8 cellular contexts compared by ENCODE assay signal in the genomic region with DNA sequence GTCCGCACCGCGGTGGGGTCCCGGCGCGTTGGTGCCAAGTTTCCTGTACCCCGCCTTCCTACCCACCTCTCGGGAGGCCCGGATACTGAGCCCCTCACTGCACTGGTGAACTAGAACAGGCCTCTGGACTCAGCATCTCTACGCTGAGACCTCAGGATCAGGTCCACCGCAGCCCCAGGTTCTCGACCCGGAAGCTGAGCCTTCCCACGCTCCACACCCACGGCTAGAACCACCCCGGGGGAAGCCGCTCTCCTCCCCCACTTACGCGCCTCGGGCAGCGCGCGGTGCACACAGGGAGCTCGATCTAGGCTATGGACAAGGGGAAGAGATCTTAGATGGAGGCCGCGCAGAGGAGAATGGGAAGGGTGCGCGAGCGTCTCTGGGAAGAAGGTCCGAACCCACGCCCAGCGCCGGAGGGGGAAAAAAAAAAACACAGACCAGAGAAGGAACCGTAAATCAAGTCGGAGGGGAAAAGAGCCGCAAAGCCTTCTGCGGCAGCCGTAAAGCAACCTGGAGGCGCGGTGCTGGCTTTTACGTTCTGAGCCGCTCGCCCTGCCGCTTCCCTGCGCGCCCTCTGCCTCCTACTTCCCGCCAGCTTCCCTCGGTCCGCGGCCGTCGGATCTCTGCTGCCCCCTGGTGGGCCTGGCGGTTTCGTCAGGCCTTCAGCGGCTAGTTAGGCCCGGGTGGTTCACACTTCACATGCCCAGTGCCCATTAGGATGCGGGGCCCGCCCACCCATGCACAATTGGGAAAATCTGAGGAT. TPM values are rescaled to one million over a fixed set of nuclear protein-coding genes. Genes with fewer than 3 reads are reported as not detected.
A peak's percentile ranks its signal among the peaks of the same experiment; 100 is the strongest.
DNase-seq lines count a peak whose midpoint lies in the region; ATAC-seq and TF ChIP-seq lines count a peak whose summit lies in the region.

Gene RAD52 (minus strand): TSS at position 358 of the 763 bp plus-strand sequence. CDS start 16,636 bp downstream, outside the sequence.

- peaks cover 11 to 44% of the 10 kb centered on the region in 2 experiments for H3K79me1 ChIP-seq in IMR-90 (ENCODE audit: low read depth in 1 of 2, low read length in 2 of 2)

- intact Hi-C loops in IMR-90 (cut with micrococcal nuclease) (loop anchor here (1.0 to 10.0 kb wide), 5 partner anchors 41 to 633 kb away; partner anchors contain the start of gene ERC1), mucosa of descending colon (cut with DNase I, micrococcal nuclease) (loop anchor here in 1 of 2 donors (10.0 kb wide), 1 partner anchor 375 kb away; no protein-coding TSS in a partner anchor)

- H4K8ac ChIP-seq in IMR-90 (ENCODE audit: low read depth in 2 of 2, low read length in 2 of 2), result peak within 1 kb of the TSS; percentile 62 to 98

- in situ Hi-C loops in IMR-90 (cut with MboI; ENCODE audit: low sequenced_read_pairs), result loop anchor here (10.0 kb wide), 1 partner anchor 375 kb away; no protein-coding TSS in a partner anchor

- H4K91ac ChIP-seq in IMR-90 (ENCODE audit: insufficient read depth, low read depth, low read length), result peak within 1 kb of the TSS; percentile 82

- no peaks in the 10 kb centered on the region for H3K36me3 ChIP-seq in IMR-90 (ENCODE audit: control insufficient read depth, insufficient read depth, low read length)
- peaks cover 3% of the 10 kb centered on the region for H3K36me3 ChIP-seq in mucosa of descending colon (ENCODE audit: low read depth)

- H2BK120ac ChIP-seq in IMR-90 (ENCODE audit: low read depth, low read length), result peak within 1 kb of the TSS; percentile 58

- peak within 1 kb of the TSS; percentile 73 for H4K5ac ChIP-seq in IMR-90 (ENCODE audit: low read depth, low read length)

- TF ChIP-seq CTCF in IMR-90 (conservative IDR thresholded peaks at IDR 0.05; ENCODE audit: low read depth, low read length) (peak; percentile 97), epithelial cell of esophagus (IDR thresholded peaks at IDR 0.05; ENCODE audit: insufficient read depth, low read depth, low read length, missing control alignments) (peak; percentile 91), mucosa of descending colon (IDR thresholded peaks at IDR 0.05) (peak; percentile 94)

- H3K4me3 ChIP-seq in IMR-90 (ENCODE audit: insufficient read depth, low read depth, low read length) (peak within 1 kb of the TSS; percentile 72), epithelial cell of esophagus (ENCODE audit: low read length) (peak within 1 kb of the TSS; percentile 87), mucosa of descending colon (peak within 1 kb of the TSS; percentile 61)

- BruUV-seq in IMR-90 (replicated peaks; lab: Mats Ljungman, UMichigan), result no TSS peak

- no peaks in the 10 kb centered on the region for H3K27me3 ChIP-seq in IMR-90 (ENCODE audit: control insufficient read depth, insufficient read depth, low read length)

- H2AFZ ChIP-seq in IMR-90 (replicated peaks; ENCODE audit: low read length, poor library complexity), result peak within 1 kb of the TSS; percentile 98

- TF ChIP-seq POLR2A in IMR-90 (IDR thresholded peaks at IDR 0.05; ENCODE audit: low read depth, low read length), result peak; percentile 78; the same call in 1 of the 2 replicates

- H3K9ac ChIP-seq in IMR-90 (ENCODE audit: low read depth, low read length), result peak within 1 kb of the TSS; percentile 74

- ATAC-seq in GM21526 (IDR thresholded peaks at IDR 0.05; ENCODE audit: low FRiP score, unreplicated experiment) (peak; percentile 77), IMR-90 (ENCODE audit: low read depth) (peak; percentile 89), mucosa of descending colon (peak; percentile 93)

- peak within 1 kb of the TSS; percentile 94 for H3K4ac ChIP-seq in IMR-90 (ENCODE audit: low read depth, low read length)

- DNase-seq in DMS 273 treated with DMSO at 0.1 percent for 48 hours (lab: John Stamatoyannopoulos, UW), result peak; percentile 96
- peak; percentile 99 for DNase-seq in IMR-90
- DNase-seq in OCI-M1 (lab: John Stamatoyannopoulos, UW), result peak; percentile 99
- peak; percentile 98 for DNase-seq in activated T-cell treated with anti-CD3 and anti-CD28 coated beads for 4 hours
- peak; percentile 99 for DNase-seq in epithelial cell of esophagus (ENCODE audit: low read depth)
- DNase-seq in mucosa of descending colon, result peak; percentile 98
- peak; percentile 94 to 98 for DNase-seq in stimulated activated CD8-positive, alpha-beta memory T cell treated with anti-CD3 and anti-CD28 coated beads, Interleukin-4, amount 100 ng/mL, for 4 hours (ENCODE audit: low read depth in 2 of 2, low spot score in 1 of 2)

- peak within 1 kb of the TSS; percentile 86 for H3K27ac ChIP-seq in IMR-90 (ENCODE audit: insufficient read depth, low read length)

- peak within 1 kb of the TSS; percentile 16; the same call in 1 of the 2 replicates for H2BK20ac ChIP-seq in IMR-90 (ENCODE audit: low read depth, low read length)

- no peak within 1 kb of the TSS for H2BK15ac ChIP-seq in IMR-90 (ENCODE audit: low read depth, low read length)

- POLR2A ChIA-PET in IMR-90 (lab: Charles Lee; ENCODE audit: unreplicated experiment), result interaction anchor here (0.6 to 1.0 kb wide), 4 partner anchors 10 to 1363 kb away, joined by 3 to 8 read pairs (median 4); no protein-coding TSS in a partner anchor

- peak within 1 kb of the TSS; percentile 89 for H2BK5ac ChIP-seq in IMR-90 (ENCODE audit: low read depth, low read length, poor library complexity, severe bottlenecking)

- peak within 1 kb of the TSS; percentile 21 for H3K18ac ChIP-seq in IMR-90 (ENCODE audit: low read depth, low read length)

- peak within 1 kb of the TSS; percentile 89 for H2AK5ac ChIP-seq in IMR-90 (ENCODE audit: low read depth, low read length)

- no peaks in the 10 kb centered on the region for H3K9me3 ChIP-seq in IMR-90 (ENCODE audit: control insufficient read depth, insufficient read depth, low read length)
- no peaks in the 10 kb centered on the region for H3K9me3 ChIP-seq in mucosa of descending colon

- CTCF ChIA-PET in IMR-90 (lab: Yijun Ruan, JAX), result interaction anchor here (0.6 to 1.1 kb wide), 9 partner anchors 19 to 526 kb away, joined by 3 to 7 read pairs (median 4); no protein-coding TSS in a partner anchor

- peak within 1 kb of the TSS; percentile 86 for H3K56ac ChIP-seq in IMR-90 (ENCODE audit: extremely low read depth, insufficient read depth, low read length)

- 0 out of 2 replicates have a peak, but pooled peaks cover 3% of the 10 kb centered on the region for H3K9me1 ChIP-seq in IMR-90 (ENCODE audit: insufficient read depth, low read length)

- peak within 1 kb of the TSS; percentile 70 for H3K4me2 ChIP-seq in IMR-90 (ENCODE audit: low read depth, low read length)

- peak within 1 kb of the TSS; percentile 99 for H2AK9ac ChIP-seq in IMR-90 (replicated peaks; ENCODE audit: low read depth, low read length, poor library complexity)

- H3K14ac ChIP-seq in IMR-90 (replicated peaks; ENCODE audit: low read depth, low read length), result peak within 1 kb of the TSS; percentile 95

- H4K20me1 ChIP-seq in IMR-90 (ENCODE audit: insufficient read depth, low read length), result 0 out of 2 replicates have a peak, but pooled peaks cover 5% of the 10 kb centered on the region

- peak within 1 kb of the TSS; percentile 91 for H3K23ac ChIP-seq in IMR-90 (ENCODE audit: low read depth, low read length)

- dilution Hi-C loops in IMR-90 (cut with HindIII; ENCODE audit: low sequenced_read_pairs, unreplicated experiment), result no loop called here

- peak; percentile 83 for TF ChIP-seq RAD21 in IMR-90 (IDR thresholded peaks at IDR 0.05; ENCODE audit: low read length)

- WGBS in IMR-90 (ENCODE audit: extremely low coverage in 2 of 2, insufficient read length in 1 of 2), 2 experiments, result 0% methylated on average over 18 of the region's 58 CpGs; no CpG with 5 or more reads in 1 of the 2 experiments

- peaks cover 4% of the 10 kb centered on the region for H3K4me1 ChIP-seq in IMR-90 (ENCODE audit: control insufficient read depth, insufficient read depth, low read length)
- peaks cover 22% of the 10 kb centered on the region for H3K4me1 ChIP-seq in mucosa of descending colon (ENCODE audit: low read depth)

TF ChIP-seq in IMR-90, 13 proteins besides CTCF, POLR2A, EP300 and RAD21:
- TF ChIP-seq SMC3 (IDR thresholded peaks at IDR 0.05; ENCODE audit: low read depth, low read length) (peak; percentile 87), BHLHE40 (IDR thresholded peaks at IDR 0.05; ENCODE audit: low read depth, low read length) (0 out of 2 replicates have a peak, but pooled peaks have one; percentile 5), MAZ (IDR thresholded peaks at IDR 0.05; ENCODE audit: borderline replicate concordance, low read depth, low read length) (peak; percentile 16; the same call in 1 of the 2 replicates), MXI1 (IDR thresholded peaks at IDR 0.05; ENCODE audit: borderline replicate concordance, low read depth, low read length) (peak; percentile 50; the same call in 1 of the 2 replicates)
- TF ChIP-seq, protein P1, sequence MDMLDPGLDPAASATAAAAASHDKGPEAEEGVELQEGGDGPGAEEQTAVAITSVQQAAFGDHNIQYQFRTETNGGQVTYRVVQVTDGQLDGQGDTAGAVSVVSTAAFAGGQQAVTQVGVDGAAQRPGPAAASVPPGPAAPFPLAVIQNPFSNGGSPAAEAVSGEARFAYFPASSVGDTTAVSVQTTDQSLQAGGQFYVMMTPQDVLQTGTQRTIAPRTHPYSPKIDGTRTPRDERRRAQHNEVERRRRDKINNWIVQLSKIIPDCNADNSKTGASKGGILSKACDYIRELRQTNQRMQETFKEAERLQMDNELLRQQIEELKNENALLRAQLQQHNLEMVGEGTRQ (IDR thresholded peaks at IDR 0.05; ENCODE audit: low read depth, low read length), result no peak

RNA-seq across cellular contexts. Expression of gene RAD52, which starts in this region (rescaled TPM):
- total RNA-seq in IMR-90 (2012; rRNA removed) (9.7 and 11.3 TPM in 2 replicates), mucosa of descending colon (10 to 100 TPM; 16.3 to 32.0 (median 28.9) TPM)
- 9.3 and 10.7 TPM in 2 replicates for polyA plus RNA-seq in IMR-90 (2012; rRNA removed)
- polyA plus RNA-seq in IMR-90 (2012; cell fraction: cytosol; rRNA removed), result 3.9 and 5.7 TPM in 2 replicates
- polyA plus RNA-seq in IMR-90 (2012; cell fraction: nucleus; rRNA removed; ENCODE audit: low replicate concordance), result 42.8 and 44.2 TPM in 2 replicates

Comparison
In these comparisons a context has a peak if more than half of its experiments do, and no peak if none do; other contexts are left out.
1. Peak in every context shown above with its lines: DNase-seq, ATAC-seq, H3K4me3 ChIP-seq and H3K27ac ChIP-seq.